In the genomic region with DNA sequence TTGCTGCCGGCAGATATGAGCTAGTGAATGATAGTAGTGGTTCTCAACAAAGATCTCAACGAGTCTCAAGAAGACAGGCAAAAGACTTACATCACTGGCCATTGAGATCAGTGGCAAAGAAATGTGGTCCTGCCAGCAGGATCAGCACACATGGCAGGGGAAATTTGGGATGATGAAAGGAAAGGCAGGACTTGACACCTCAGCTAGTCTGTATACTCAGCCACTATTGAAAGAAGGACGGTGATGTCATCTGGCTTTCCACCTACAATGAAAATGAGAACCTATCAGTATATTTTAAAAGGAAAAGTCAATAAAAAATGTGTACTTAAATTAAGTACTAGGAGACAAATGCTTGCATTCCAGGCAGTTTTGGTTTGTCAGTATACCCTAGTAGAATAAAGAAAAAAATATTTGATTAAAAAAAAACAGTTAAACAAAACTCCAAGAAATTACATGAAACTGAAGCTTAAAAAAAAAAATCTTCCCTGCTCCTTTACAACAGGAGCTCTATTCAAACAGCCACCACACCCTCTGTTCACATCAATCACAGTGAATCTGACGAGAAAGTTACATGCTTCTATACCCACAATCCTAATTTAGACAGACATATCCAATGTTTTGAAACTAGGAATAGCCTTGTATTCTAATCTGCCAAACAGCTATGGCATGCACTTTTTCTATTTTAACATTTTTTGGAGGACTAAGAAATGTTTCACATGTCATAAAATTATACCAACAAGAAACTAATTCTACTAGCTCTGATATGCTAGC, we compare ENCODE assay signal across 2 cellular contexts.
TF ChIP-seq lines count a peak whose summit lies in the region.

No MANE protein-coding gene starts in this region.

TF ChIP-seq in liver, 16 proteins besides CTCF, POLR2A, EP300 and RAD21:
- TF ChIP-seq HNF4A (conservative IDR thresholded peaks at IDR 0.05): no peak
- TF ChIP-seq FOXA1 (IDR thresholded peaks at IDR 0.05): no peak
- TF ChIP-seq NR2F2 (IDR thresholded peaks at IDR 0.05): no peak
- no peak for TF ChIP-seq EGR1 (IDR thresholded peaks at IDR 0.05; ENCODE audit: low read depth in 2 of 2)
- TF ChIP-seq SP1 (IDR thresholded peaks at IDR 0.05): peak; percentile 7
- TF ChIP-seq, protein P1, sequence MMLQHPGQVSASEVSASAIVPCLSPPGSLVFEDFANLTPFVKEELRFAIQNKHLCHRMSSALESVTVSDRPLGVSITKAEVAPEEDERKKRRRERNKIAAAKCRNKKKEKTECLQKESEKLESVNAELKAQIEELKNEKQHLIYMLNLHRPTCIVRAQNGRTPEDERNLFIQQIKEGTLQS (IDR thresholded peaks at IDR 0.05): peak; percentile 66
- TF ChIP-seq REST (IDR thresholded peaks at IDR 0.05): no peak
- no peak for TF ChIP-seq HNF4G (IDR thresholded peaks at IDR 0.05)
- TF ChIP-seq JUND (IDR thresholded peaks at IDR 0.05): peak in 1 of 2 donors; percentile 56
- TF ChIP-seq GABPA (IDR thresholded peaks at IDR 0.05 in 1 of 2, conservative IDR thresholded peaks at IDR 0.05 in 1 of 2): no peak
- TF ChIP-seq, protein P2, sequence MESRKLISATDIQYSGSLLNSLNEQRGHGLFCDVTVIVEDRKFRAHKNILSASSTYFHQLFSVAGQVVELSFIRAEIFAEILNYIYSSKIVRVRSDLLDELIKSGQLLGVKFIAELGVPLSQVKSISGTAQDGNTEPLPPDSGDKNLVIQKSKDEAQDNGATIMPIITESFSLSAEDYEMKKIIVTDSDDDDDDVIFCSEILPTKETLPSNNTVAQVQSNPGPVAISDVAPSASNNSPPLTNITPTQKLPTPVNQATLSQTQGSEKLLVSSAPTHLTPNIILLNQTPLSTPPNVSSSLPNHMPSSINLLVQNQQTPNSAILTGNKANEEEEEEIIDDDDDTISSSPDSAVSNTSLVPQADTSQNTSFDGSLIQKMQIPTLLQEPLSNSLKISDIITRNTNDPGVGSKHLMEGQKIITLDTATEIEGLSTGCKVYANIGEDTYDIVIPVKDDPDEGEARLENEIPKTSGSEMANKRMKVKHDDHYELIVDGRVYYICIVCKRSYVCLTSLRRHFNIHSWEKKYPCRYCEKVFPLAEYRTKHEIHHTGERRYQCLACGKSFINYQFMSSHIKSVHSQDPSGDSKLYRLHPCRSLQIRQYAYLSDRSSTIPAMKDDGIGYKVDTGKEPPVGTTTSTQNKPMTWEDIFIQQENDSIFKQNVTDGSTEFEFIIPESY (IDR thresholded peaks at IDR 0.05): no peak
- no peak for TF ChIP-seq TAF1 (conservative IDR thresholded peaks at IDR 0.05)
TF ChIP-seq in liver: peak in this region for 3.

TF ChIP-seq in HepG2, 621 proteins besides CTCF, POLR2A, EP300 and RAD21:
- TF ChIP-seq ZNF20 (CRISPR knock-in tag; IDR thresholded peaks at IDR 0.05) (no peak), TOPORS (CRISPR knock-in tag; IDR thresholded peaks at IDR 0.05) (no peak), PHF5A (CRISPR knock-in tag; IDR thresholded peaks at IDR 0.05; ENCODE audit: low read depth, unreplicated experiment) (no peak)
